ENCODE assay signal across 27 cellular contexts in genomic region chr11:39412117-39412516, GRCh38.
"Had no signal": no experiment of that assay in that cellular context is flagged by ENCODE, and none has a peak within 500 bp of the region (broad histone marks: within the 10 kb centered on the region; RNA-seq: fewer than 3 reads in every experiment).

No MANE protein-coding gene starts in this region.

- H3K4me1 ChIP-seq: neural progenitor cell, parathyroid adenoma, psoas muscle, right lobe of liver, sigmoid colon, stomach, suprapubic skin, testis, tibial artery, transverse colon, upper lobe of right lung, uterus had no signal

- H3K4me3 ChIP-seq: neural progenitor cell, psoas muscle, right lobe of liver, sigmoid colon, stomach, suprapubic skin, testis, tibial artery, transverse colon, upper lobe of right lung, uterus had no signal

- H3K4me1 Mint-ChIP-seq: naive B cell; natural killer cell; nephron; neural progenitor cell; stimulated activated effector memory CD8-positive, alpha-beta T cell treated with anti-CD3 and anti-CD28 coated beads, Interleukin-12 subunit alpha, Interleukin-12 subunit beta, amount 100 ng/mL, for 72 hours; stimulated activated naive B cell treated with anti-CD40 and anti-IgM and Interleukin-4, amounts not matched to agents 10 μg/mL and 1 μg/mL and 100 μg/mL, for 72 hours had no signal

- H3K27me3 ChIP-seq: neural progenitor cell, right lobe of liver, sigmoid colon, stomach, suprapubic skin, testis, tibial artery, transverse colon, upper lobe of right lung, uterus had no signal

- H3K27me3 Mint-ChIP-seq: naive B cell; progenitor cell of endocrine pancreas; stimulated activated naive B cell treated with anti-CD40 and anti-IgM and Interleukin-4, amounts not matched to agents 10 μg/mL and 1 μg/mL and 100 μg/mL, for 72 hours; stimulated activated naive CD8-positive, alpha-beta T cell treated with anti-CD3 and anti-CD28 coated beads, Interleukin-15, Interleukin-2, amounts not matched to agents 100 ng/mL and 50 ng/mL, for 24 hours; type B pancreatic cell had no signal

- H3K9me3 ChIP-seq: right lobe of liver, sigmoid colon, testis, upper lobe of right lung, uterus had no signal

- H3K27ac Mint-ChIP-seq: naive B cell; natural killer cell; nephron; neural progenitor cell; progenitor cell of endocrine pancreas; stimulated activated effector memory CD8-positive, alpha-beta T cell treated with anti-CD3 and anti-CD28 coated beads, Interleukin-12 subunit alpha, Interleukin-12 subunit beta, amount 100 ng/mL, for 72 hours; stimulated activated naive B cell treated with anti-CD40 and anti-IgM and Interleukin-4, amounts not matched to agents 10 μg/mL and 1 μg/mL and 100 μg/mL, for 72 hours; stimulated activated naive CD8-positive, alpha-beta T cell treated with anti-CD3 and anti-CD28 coated beads, Interleukin-15, Interleukin-2, amounts not matched to agents 100 ng/mL and 50 ng/mL, for 24 hours; type B pancreatic cell had no signal

- H3K36me3 Mint-ChIP-seq: naive B cell; neural progenitor cell; stimulated activated effector memory CD8-positive, alpha-beta T cell treated with anti-CD3 and anti-CD28 coated beads, Interleukin-12 subunit alpha, Interleukin-12 subunit beta, amount 100 ng/mL, for 72 hours; stimulated activated naive B cell treated with anti-CD40 and anti-IgM and Interleukin-4, amounts not matched to agents 10 μg/mL and 1 μg/mL and 100 μg/mL, for 72 hours; type B pancreatic cell had no signal

- H3K27ac ChIP-seq: neural progenitor cell, parathyroid adenoma, psoas muscle, right lobe of liver, sigmoid colon, stomach, suprapubic skin, testis, tibial artery, transverse colon, upper lobe of right lung, uterus had no signal

- ATAC-seq: natural killer cell; psoas muscle; right cardiac atrium; right lobe of liver; stimulated activated effector memory CD8-positive, alpha-beta T cell treated with anti-CD3 and anti-CD28 coated beads, Interleukin-12 subunit alpha, Interleukin-12 subunit beta, amount 100 ng/mL, for 72 hours; stimulated activated naive B cell treated with anti-CD40 and anti-IgM and Interleukin-4, amounts not matched to agents 10 μg/mL and 1 μg/mL and 100 μg/mL, for 72 hours; upper lobe of right lung had no signal

- DNase-seq: naive B cell; natural killer cell; psoas muscle; right cardiac atrium; right lobe of liver; sigmoid colon; small intestine; stimulated activated CD4-positive, alpha-beta T cell treated with anti-CD3 and anti-CD28 coated beads, Interleukin-15, amount 100 ng/mL, for 24 hours; stimulated activated CD4-positive, alpha-beta T cell treated with anti-CD3 and anti-CD28 coated beads, Interleukin-2, amount 100 ng/mL, for 24 hours; stimulated activated CD4-positive, alpha-beta T cell treated with anti-CD3 and anti-CD28 coated beads, Interleukin-2, amount 100 ng/mL, for 48 hours; stimulated activated CD4-positive, alpha-beta T cell treated with anti-CD3 and anti-CD28 coated beads, Interleukin-4, amount 100 ng/mL, for 24 hours; stimulated activated naive B cell treated with anti-CD40 and anti-IgM and Interleukin-4, amounts not matched to agents 10 μg/mL and 1 μg/mL and 100 μg/mL, for 72 hours; stimulated activated naive CD4-positive, alpha-beta T cell treated with Interleukin-2 at 50 U/mL for 16 hours; stomach; testis; tibial artery; transverse colon; upper lobe of right lung; uterus had no signal

- H3K4me3 Mint-ChIP-seq: naive B cell; natural killer cell; nephron; neural progenitor cell; stimulated activated effector memory CD8-positive, alpha-beta T cell treated with anti-CD3 and anti-CD28 coated beads, Interleukin-12 subunit alpha, Interleukin-12 subunit beta, amount 100 ng/mL, for 72 hours; stimulated activated naive B cell treated with anti-CD40 and anti-IgM and Interleukin-4, amounts not matched to agents 10 μg/mL and 1 μg/mL and 100 μg/mL, for 72 hours; stimulated activated naive CD8-positive, alpha-beta T cell treated with anti-CD3 and anti-CD28 coated beads, Interleukin-15, Interleukin-2, amounts not matched to agents 100 ng/mL and 50 ng/mL, for 24 hours; type B pancreatic cell had no signal

- H3K36me3 ChIP-seq: neural progenitor cell, right lobe of liver, sigmoid colon, stomach, suprapubic skin, tibial artery, transverse colon, upper lobe of right lung, uterus had no signal
